In genomic region chr1:186144505-186144904, GRCh38 we compare ENCODE assay signal across 1 cellular context.
TF ChIP-seq lines count a peak whose summit lies in the region.

No MANE protein-coding gene starts in this region.

TF ChIP-seq in GM12878, 131 proteins besides CTCF, POLR2A, EP300 and RAD21 (continued from another document):
- TF ChIP-seq CEBPZ (IDR thresholded peaks at IDR 0.05; ENCODE audit: low read depth, low read length): no peak
- TF ChIP-seq IKZF2 (IDR thresholded peaks at IDR 0.05): no peak
- TF ChIP-seq, protein P1, sequence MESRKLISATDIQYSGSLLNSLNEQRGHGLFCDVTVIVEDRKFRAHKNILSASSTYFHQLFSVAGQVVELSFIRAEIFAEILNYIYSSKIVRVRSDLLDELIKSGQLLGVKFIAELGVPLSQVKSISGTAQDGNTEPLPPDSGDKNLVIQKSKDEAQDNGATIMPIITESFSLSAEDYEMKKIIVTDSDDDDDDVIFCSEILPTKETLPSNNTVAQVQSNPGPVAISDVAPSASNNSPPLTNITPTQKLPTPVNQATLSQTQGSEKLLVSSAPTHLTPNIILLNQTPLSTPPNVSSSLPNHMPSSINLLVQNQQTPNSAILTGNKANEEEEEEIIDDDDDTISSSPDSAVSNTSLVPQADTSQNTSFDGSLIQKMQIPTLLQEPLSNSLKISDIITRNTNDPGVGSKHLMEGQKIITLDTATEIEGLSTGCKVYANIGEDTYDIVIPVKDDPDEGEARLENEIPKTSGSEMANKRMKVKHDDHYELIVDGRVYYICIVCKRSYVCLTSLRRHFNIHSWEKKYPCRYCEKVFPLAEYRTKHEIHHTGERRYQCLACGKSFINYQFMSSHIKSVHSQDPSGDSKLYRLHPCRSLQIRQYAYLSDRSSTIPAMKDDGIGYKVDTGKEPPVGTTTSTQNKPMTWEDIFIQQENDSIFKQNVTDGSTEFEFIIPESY (IDR thresholded peaks at IDR 0.05): no peak
- no peak for TF ChIP-seq BACH1 (IDR thresholded peaks at IDR 0.05; ENCODE audit: borderline replicate concordance)
- TF ChIP-seq GATAD2B (conservative IDR thresholded peaks at IDR 0.05; ENCODE audit: low read depth): no peak
- TF ChIP-seq, protein P2, sequence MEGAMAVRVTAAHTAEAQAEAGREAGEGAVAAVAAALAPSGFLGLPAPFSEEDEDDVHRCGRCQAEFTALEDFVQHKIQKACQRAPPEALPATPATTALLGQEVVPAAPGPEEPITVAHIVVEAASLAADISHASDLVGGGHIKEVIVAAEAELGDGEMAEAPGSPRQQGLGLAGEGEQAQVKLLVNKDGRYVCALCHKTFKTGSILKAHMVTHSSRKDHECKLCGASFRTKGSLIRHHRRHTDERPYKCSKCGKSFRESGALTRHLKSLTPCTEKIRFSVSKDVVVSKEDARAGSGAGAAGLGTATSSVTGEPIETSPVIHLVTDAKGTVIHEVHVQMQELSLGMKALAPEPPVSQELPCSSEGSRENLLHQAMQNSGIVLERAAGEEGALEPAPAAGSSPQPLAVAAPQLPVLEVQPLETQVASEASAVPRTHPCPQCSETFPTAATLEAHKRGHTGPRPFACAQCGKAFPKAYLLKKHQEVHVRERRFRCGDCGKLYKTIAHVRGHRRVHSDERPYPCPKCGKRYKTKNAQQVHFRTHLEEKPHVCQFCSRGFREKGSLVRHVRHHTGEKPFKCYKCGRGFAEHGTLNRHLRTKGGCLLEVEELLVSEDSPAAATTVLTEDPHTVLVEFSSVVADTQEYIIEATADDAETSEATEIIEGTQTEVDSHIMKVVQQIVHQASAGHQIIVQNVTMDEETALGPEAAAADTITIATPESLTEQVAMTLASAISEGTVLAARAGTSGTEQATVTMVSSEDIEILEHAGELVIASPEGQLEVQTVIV (IDR thresholded peaks at IDR 0.05; ENCODE audit: borderline replicate concordance, partially characterized antibody): no peak
- TF ChIP-seq, protein P3, sequence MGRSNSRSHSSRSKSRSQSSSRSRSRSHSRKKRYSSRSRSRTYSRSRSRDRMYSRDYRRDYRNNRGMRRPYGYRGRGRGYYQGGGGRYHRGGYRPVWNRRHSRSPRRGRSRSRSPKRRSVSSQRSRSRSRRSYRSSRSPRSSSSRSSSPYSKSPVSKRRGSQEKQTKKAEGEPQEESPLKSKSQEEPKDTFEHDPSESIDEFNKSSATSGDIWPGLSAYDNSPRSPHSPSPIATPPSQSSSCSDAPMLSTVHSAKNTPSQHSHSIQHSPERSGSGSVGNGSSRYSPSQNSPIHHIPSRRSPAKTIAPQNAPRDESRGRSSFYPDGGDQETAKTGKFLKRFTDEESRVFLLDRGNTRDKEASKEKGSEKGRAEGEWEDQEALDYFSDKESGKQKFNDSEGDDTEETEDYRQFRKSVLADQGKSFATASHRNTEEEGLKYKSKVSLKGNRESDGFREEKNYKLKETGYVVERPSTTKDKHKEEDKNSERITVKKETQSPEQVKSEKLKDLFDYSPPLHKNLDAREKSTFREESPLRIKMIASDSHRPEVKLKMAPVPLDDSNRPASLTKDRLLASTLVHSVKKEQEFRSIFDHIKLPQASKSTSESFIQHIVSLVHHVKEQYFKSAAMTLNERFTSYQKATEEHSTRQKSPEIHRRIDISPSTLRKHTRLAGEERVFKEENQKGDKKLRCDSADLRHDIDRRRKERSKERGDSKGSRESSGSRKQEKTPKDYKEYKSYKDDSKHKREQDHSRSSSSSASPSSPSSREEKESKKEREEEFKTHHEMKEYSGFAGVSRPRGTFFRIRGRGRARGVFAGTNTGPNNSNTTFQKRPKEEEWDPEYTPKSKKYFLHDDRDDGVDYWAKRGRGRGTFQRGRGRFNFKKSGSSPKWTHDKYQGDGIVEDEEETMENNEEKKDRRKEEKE (IDR thresholded peaks at IDR 0.05): no peak
- TF ChIP-seq FOXK2 (IDR thresholded peaks at IDR 0.05): no peak
- no peak for TF ChIP-seq BCL11A (IDR thresholded peaks at IDR 0.05; ENCODE audit: low read depth, low read length)
- TF ChIP-seq SIN3A (IDR thresholded peaks at IDR 0.05; ENCODE audit: low read depth, low read length): no peak
- TF ChIP-seq SMAD1 (IDR thresholded peaks at IDR 0.05; ENCODE audit: low read depth, partially characterized antibody): no peak
- TF ChIP-seq YBX1 (IDR thresholded peaks at IDR 0.05): no peak
- no peak for TF ChIP-seq ZBED1 (IDR thresholded peaks at IDR 0.05; ENCODE audit: borderline replicate concordance)
- no peak for TF ChIP-seq NFXL1 (IDR thresholded peaks at IDR 0.05; ENCODE audit: borderline replicate concordance)
- no peak for TF ChIP-seq SP1 (IDR thresholded peaks at IDR 0.05; ENCODE audit: low read depth, low read length)
- TF ChIP-seq PAX5 (IDR thresholded peaks at IDR 0.05; ENCODE audit: borderline replicate concordance, low read depth, low read length): no peak
- no peak for TF ChIP-seq SIX5 (IDR thresholded peaks at IDR 0.05; ENCODE audit: low read depth, low read length, severe bottlenecking)
